ENCODE assay signal across 1 cellular context in genomic region chr15:84968301-84968700, GRCh38.
TF ChIP-seq lines count a peak whose summit lies in the region.

No MANE protein-coding gene starts in this region.

TF ChIP-seq in H1, 55 proteins besides CTCF, POLR2A, EP300 and RAD21:
- TF ChIP-seq SIX5 (IDR thresholded peaks at IDR 0.05; ENCODE audit: low read depth, low read length): no peak
- no peak for TF ChIP-seq TCF12 (IDR thresholded peaks at IDR 0.05; ENCODE audit: low read depth, low read length)
- no peak for TF ChIP-seq USF2 (IDR thresholded peaks at IDR 0.05; ENCODE audit: low read length)
- TF ChIP-seq MAX (IDR thresholded peaks at IDR 0.05): no peak
- no peak for TF ChIP-seq CHD1 (IDR thresholded peaks at IDR 0.05; ENCODE audit: low read depth, low read length)
- TF ChIP-seq CHD7 (IDR thresholded peaks at IDR 0.05; ENCODE audit: insufficient replicate concordance, low read length): no peak
- no peak for TF ChIP-seq JUND (IDR thresholded peaks at IDR 0.05; ENCODE audit: low read length)
- no peak for TF ChIP-seq SP4 (IDR thresholded peaks at IDR 0.05; ENCODE audit: low read length)
- no peak for TF ChIP-seq HDAC6 (IDR thresholded peaks at IDR 0.05; ENCODE audit: low read depth, low read length)
- TF ChIP-seq NRF1 (IDR thresholded peaks at IDR 0.05; ENCODE audit: low read depth, low read length): no peak
- TF ChIP-seq EZH2 (IDR thresholded peaks at IDR 0.05; ENCODE audit: low read depth, low read length, severe bottlenecking): no peak
- TF ChIP-seq EGR1 (IDR thresholded peaks at IDR 0.05; ENCODE audit: borderline replicate concordance, low read depth, low read length): no peak
- TF ChIP-seq CBX8 (IDR thresholded peaks at IDR 0.05; ENCODE audit: borderline replicate concordance, low read depth, low read length): no peak
- TF ChIP-seq CTBP2 (IDR thresholded peaks at IDR 0.05; ENCODE audit: borderline replicate concordance, insufficient read depth, insufficient read length, low read length): no peak
- TF ChIP-seq SAP30 (IDR thresholded peaks at IDR 0.05; ENCODE audit: insufficient read depth, insufficient replicate concordance, low read length): no peak
- no peak for TF ChIP-seq TEAD4 (IDR thresholded peaks at IDR 0.05; ENCODE audit: low read depth, low read length)
- no peak for TF ChIP-seq KDM1A (IDR thresholded peaks at IDR 0.05; ENCODE audit: borderline replicate concordance, low read length)
- TF ChIP-seq GABPA (IDR thresholded peaks at IDR 0.05; ENCODE audit: borderline replicate concordance, insufficient read depth, low read length): no peak
- TF ChIP-seq SIN3A (conservative IDR thresholded peaks at IDR 0.05 in 1 of 2, IDR thresholded peaks at IDR 0.05 in 1 of 2; ENCODE audit: low read depth in 1 of 2, low read length in 2 of 2): no peak
